26 cellular contexts compared by ENCODE assay signal in the genomic region with DNA sequence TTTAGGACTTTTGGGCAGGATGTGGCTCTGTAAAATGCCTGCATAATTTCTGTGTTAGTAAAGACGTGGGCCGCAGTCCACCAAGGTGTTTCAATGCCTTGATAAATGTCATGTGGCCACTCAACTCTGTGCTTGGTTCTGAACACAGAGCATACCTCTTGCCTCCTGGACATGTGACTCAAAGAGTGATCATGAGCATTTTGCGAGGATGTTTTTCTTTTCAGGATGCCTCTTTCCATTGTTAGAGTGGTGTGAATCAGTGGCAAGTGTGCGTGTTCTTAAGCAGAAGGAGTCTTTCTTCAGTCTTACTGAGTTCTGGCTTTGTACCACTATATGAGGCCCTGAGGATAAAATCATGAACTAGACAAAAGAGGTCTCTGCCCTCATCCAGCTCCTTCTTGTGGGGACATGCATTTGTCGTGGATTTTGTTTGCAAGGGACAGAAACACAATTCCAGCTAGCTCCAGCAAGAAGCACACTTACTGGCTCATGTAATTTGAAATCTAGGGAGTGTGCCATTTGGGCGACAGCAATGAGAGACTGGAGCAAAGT.
"Had no signal": no experiment of that assay in that cellular context is flagged by ENCODE, and none has a peak within 500 bp of the region (broad histone marks: within the 10 kb centered on the region; RNA-seq: fewer than 3 reads in every experiment).

No MANE protein-coding gene starts in this region.

- H3K27ac ChIP-seq: colonic mucosa, ovary, psoas muscle, sigmoid colon, testis, tibial artery had no signal

- H3K27me3 Mint-ChIP-seq: central memory CD8-positive, alpha-beta T cell had no signal

- H3K4me3 ChIP-seq: colonic mucosa, esophagus squamous epithelium, lung, ovary, psoas muscle, sigmoid colon, testis, tibial artery had no signal

- H3K27ac Mint-ChIP-seq: mesothelial cell of epicardium; naive thymus-derived CD4-positive, alpha-beta T cell; nephron; stimulated activated effector memory CD8-positive, alpha-beta T cell treated with anti-CD3 and anti-CD28 coated beads, Interleukin-12 subunit alpha, Interleukin-12 subunit beta, amount 100 ng/mL, for 72 hours; type B pancreatic cell had no signal

- ATAC-seq: left lobe of liver; naive thymus-derived CD4-positive, alpha-beta T cell; psoas muscle; right cardiac atrium; stimulated activated effector memory CD8-positive, alpha-beta T cell treated with anti-CD3 and anti-CD28 coated beads, Interleukin-12 subunit alpha, Interleukin-12 subunit beta, amount 100 ng/mL, for 72 hours had no signal

- H3K4me3 Mint-ChIP-seq: central memory CD8-positive, alpha-beta T cell; mesothelial cell of epicardium; naive thymus-derived CD4-positive, alpha-beta T cell; nephron; stimulated activated effector memory CD8-positive, alpha-beta T cell treated with anti-CD3 and anti-CD28 coated beads, Interleukin-12 subunit alpha, Interleukin-12 subunit beta, amount 100 ng/mL, for 72 hours; type B pancreatic cell had no signal

- H3K9me3 Mint-ChIP-seq: stimulated activated effector memory CD8-positive, alpha-beta T cell treated with anti-CD3 and anti-CD28 coated beads, Interleukin-12 subunit alpha, Interleukin-12 subunit beta, amount 100 ng/mL, for 72 hours had no signal

- DNase-seq: colonic mucosa; dermis blood vessel endothelial cell; effector memory CD4-positive, alpha-beta T cell; esophagus squamous epithelium; head of caudate nucleus; kidney; mesenchymal stem cell; naive thymus-derived CD4-positive, alpha-beta T cell; nucleus accumbens; ovary; psoas muscle; right cardiac atrium; sigmoid colon; stimulated activated CD4-positive, alpha-beta T cell treated with anti-CD3 and anti-CD28 coated beads, Interleukin-2, amount 100 ng/mL, for 24 hours; stimulated activated CD4-positive, alpha-beta T cell treated with anti-CD3 and anti-CD28 coated beads, Interleukin-4, amount 100 ng/mL, for 24 hours; stimulated activated naive CD4-positive, alpha-beta T cell treated with Interleukin-2 at 50 U/mL for 16 hours; substantia nigra; testis; tibial artery had no signal

- H3K36me3 ChIP-seq: colonic mucosa, esophagus squamous epithelium, ovary, sigmoid colon, tibial artery had no signal

- H3K9me3 ChIP-seq: colonic mucosa, esophagus squamous epithelium, ovary, psoas muscle, testis, tibial artery had no signal

- H3K27me3 ChIP-seq: colonic mucosa, esophagus squamous epithelium, ovary, sigmoid colon, testis, tibial artery had no signal

- H3K4me1 Mint-ChIP-seq: central memory CD8-positive, alpha-beta T cell; mesothelial cell of epicardium; naive thymus-derived CD4-positive, alpha-beta T cell; nephron; stimulated activated effector memory CD8-positive, alpha-beta T cell treated with anti-CD3 and anti-CD28 coated beads, Interleukin-12 subunit alpha, Interleukin-12 subunit beta, amount 100 ng/mL, for 72 hours had no signal

- H3K4me1 ChIP-seq: colonic mucosa, psoas muscle, sigmoid colon, testis, tibial artery had no signal

- H3K36me3 Mint-ChIP-seq: mesothelial cell of epicardium; stimulated activated effector memory CD8-positive, alpha-beta T cell treated with anti-CD3 and anti-CD28 coated beads, Interleukin-12 subunit alpha, Interleukin-12 subunit beta, amount 100 ng/mL, for 72 hours; type B pancreatic cell had no signal
